In the genomic region with DNA sequence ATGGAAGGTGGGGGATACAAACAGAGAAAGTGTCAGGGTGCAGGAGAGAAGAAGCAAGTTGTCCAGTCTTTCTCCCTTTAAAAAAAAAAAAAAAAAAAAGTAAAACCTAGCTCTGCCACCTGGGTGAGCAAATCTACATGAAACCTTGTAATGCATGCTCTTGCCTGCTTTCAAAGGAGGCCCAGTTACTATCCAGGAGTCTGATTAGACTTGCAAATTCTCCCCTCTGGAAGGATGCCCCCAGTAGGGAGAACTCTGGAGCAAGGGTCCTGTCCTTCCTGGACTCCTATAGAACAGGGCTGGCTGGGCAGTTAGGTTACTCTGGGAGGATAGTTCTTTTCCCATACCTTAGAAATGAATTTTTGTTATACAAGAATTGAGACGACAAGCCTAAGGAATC, we compare ENCODE assay signal across 14 cellular contexts. TPM values are rescaled to one million over a fixed set of nuclear protein-coding genes. Genes with fewer than 3 reads are reported as not detected.
DNase-seq lines count a peak whose midpoint lies in the region; ATAC-seq and TF ChIP-seq lines count a peak whose summit lies in the region.
"Had no signal": no experiment of that assay in that cellular context is flagged by ENCODE, and none has a peak within 500 bp of the region (broad histone marks: within the 10 kb centered on the region; RNA-seq: fewer than 3 reads in every experiment).

No MANE protein-coding gene starts in this region.

- no peaks in the 10 kb centered on the region for H3K9me2 ChIP-seq in OCI-LY7 (ENCODE audit: insufficient read depth, low read length)

- intact Hi-C loops in OCI-LY7 (cut with micrococcal nuclease; ENCODE audit: unreplicated experiment) (loop anchor here (2.0 to 10.0 kb wide), 2 partner anchors 31 to 179 kb away; a partner anchor contains a TSS), dorsolateral prefrontal cortex (cut with DNase I) (loop anchor here (2.0 to 5.0 kb wide), 3 partner anchors 31 to 149 kb away; a partner anchor contains a TSS), psoas muscle (cut with DNase I) (loop anchor here in 1 of 2 donors (2.0 to 10.0 kb wide), 2 partner anchors 97 to 281 kb away; a partner anchor contains a TSS)

- peaks cover 17% of the 10 kb centered on the region for H3K36me3 ChIP-seq in OCI-LY7 (ENCODE audit: insufficient read depth, low read length)
- no peaks in the 10 kb centered on the region for H3K36me3 ChIP-seq in psoas muscle (ENCODE audit: insufficient read depth in 1 of 2, low read depth in 1 of 2)
- H3K36me3 ChIP-seq: cardiac muscle cell, thoracic aorta had no signal

- H3K9me3 ChIP-seq in OCI-LY7 (ENCODE audit: low read length) (no peaks in the 10 kb centered on the region), psoas muscle (no peaks in the 10 kb centered on the region)
- H3K9me3 ChIP-seq: thoracic aorta had no signal

- peak overlapping the region; percentile 63 for H3K27ac Mint-ChIP-seq in T-helper 2 cell treated with Interferon-gamma antibody and Interleukin-4, amounts not matched to agents 5 μg/mL and 100 μg/mL, for 36 hours

- no peaks in the 10 kb centered on the region for H3K9me3 Mint-ChIP-seq in T-helper 2 cell treated with Interferon-gamma antibody and Interleukin-4, amounts not matched to agents 5 μg/mL and 100 μg/mL, for 36 hours

- 63 to 74% (median 65%) methylated on average over 1 of the region's 1 CpG for WGBS in psoas muscle, 3 donors

- no peak overlapping the region for H3K27ac ChIP-seq in OCI-LY7 (ENCODE audit: low read depth, low read length, poor library complexity, severe bottlenecking)
- peak overlapping the region in 32 of 59 donors; percentile 34 to 94 (median 87) for H3K27ac ChIP-seq in dorsolateral prefrontal cortex
- H3K27ac ChIP-seq in psoas muscle: peak overlapping the region; percentile 89
- H3K27ac ChIP-seq: cardiac muscle cell had no signal

- CTCF ChIA-PET in OCI-LY7 (lab: Charles Lee; ENCODE audit: unreplicated experiment): no interaction called here

- peaks cover 29% of the 10 kb centered on the region for H3K4me1 Mint-ChIP-seq in T-helper 2 cell treated with Interferon-gamma antibody and Interleukin-4, amounts not matched to agents 5 μg/mL and 100 μg/mL, for 36 hours (ENCODE audit: low read depth)

- H3K36me3 Mint-ChIP-seq in T-helper 2 cell treated with Interferon-gamma antibody and Interleukin-4, amounts not matched to agents 5 μg/mL and 100 μg/mL, for 36 hours (ENCODE audit: low read depth): peaks cover 27% of the 10 kb centered on the region

- POLR2A ChIA-PET in OCI-LY7 (lab: Charles Lee): interaction anchor here (0.5 to 0.6 kb wide), 3 partner anchors 59 to 154 kb away, joined by 3 to 5 read pairs (median 4); no protein-coding TSS in a partner anchor

- TF ChIP-seq CTCF in OCI-LY7 (conservative IDR thresholded peaks at IDR 0.05; ENCODE audit: low read length) (no peak), dorsolateral prefrontal cortex (IDR thresholded peaks at IDR 0.05 in 54 of 56, conservative IDR thresholded peaks at IDR 0.05 in 2 of 56; ENCODE audit: low read depth in 1 of 56, partially characterized antibody in 56 of 56) (no peak), psoas muscle (IDR thresholded peaks at IDR 0.05) (no peak)

- peaks cover 23% of the 10 kb centered on the region for H3K4me1 ChIP-seq in OCI-LY7 (ENCODE audit: insufficient read depth, low read length, poor library complexity, severe bottlenecking)
- H3K4me1 ChIP-seq in psoas muscle: peaks cover 21% of the 10 kb centered on the region

- H3K4me3 Mint-ChIP-seq in T-helper 2 cell treated with Interferon-gamma antibody and Interleukin-4, amounts not matched to agents 5 μg/mL and 100 μg/mL, for 36 hours: no peak overlapping the region

- H3K4me3 ChIP-seq in OCI-LY7 (ENCODE audit: low read depth, low read length, poor library complexity, severe bottlenecking): no peak overlapping the region
- no peak overlapping the region for H3K4me3 ChIP-seq in dorsolateral prefrontal cortex
- H3K4me3 ChIP-seq in psoas muscle: no peak overlapping the region

- no TSS peak for BruUV-seq in OCI-LY7 (replicated peaks; lab: Mats Ljungman, UMichigan)

- H4K20me1 ChIP-seq in OCI-LY7 (ENCODE audit: insufficient read depth, low read length): no peaks in the 10 kb centered on the region

- H3K27me3 Mint-ChIP-seq in T-helper 2 cell treated with Interferon-gamma antibody and Interleukin-4, amounts not matched to agents 5 μg/mL and 100 μg/mL, for 36 hours (ENCODE audit: low read depth): no peaks in the 10 kb centered on the region

- H3K27me3 ChIP-seq in dorsolateral prefrontal cortex: no peaks in the 10 kb centered on the region
- H3K27me3 ChIP-seq in psoas muscle (ENCODE audit: insufficient read depth in 3 of 3, low read length in 2 of 3): no peaks in the 10 kb centered on the region
- H3K27me3 ChIP-seq: cardiac muscle cell had no signal

- ATAC-seq in psoas muscle: no peak
- no peak for ATAC-seq in HG03097 (IDR thresholded peaks at IDR 0.05; ENCODE audit: low FRiP score, unreplicated experiment)
- no peak for ATAC-seq in GM19395 (IDR thresholded peaks at IDR 0.05; ENCODE audit: unreplicated experiment)
- no peak for ATAC-seq in HG02885 (IDR thresholded peaks at IDR 0.05; ENCODE audit: poor library complexity, unreplicated experiment)

- DNase-seq in T-helper 2 cell treated with Interferon-gamma antibody and Interleukin-4, amounts not matched to agents 5 μg/mL and 100 μg/mL, for 36 hours (ENCODE audit: low spot score): no peak
- DNase-seq in T-helper 2 cell: no peak
- DNase-seq in OCI-LY7 (ENCODE audit: low spot score): peak; percentile 27
- DNase-seq in dorsolateral prefrontal cortex: peak in 1 of 10 donors; percentile 2
- DNase-seq in psoas muscle: no peak
- DNase-seq: activated CD8-positive, alpha-beta memory T cell treated with anti-CD3 and anti-CD28 coated beads, Interleukin-2, amount 50 U/mL, for 48 hours; EL; islet precursor cell; T-helper 9 cell had no signal

- H2AFZ ChIP-seq in OCI-LY7 (ENCODE audit: low read length): no peak overlapping the region

- H3K4me2 ChIP-seq in OCI-LY7 (ENCODE audit: low read length): no peak overlapping the region

- no peaks in the 10 kb centered on the region for H3K79me2 ChIP-seq in OCI-LY7 (ENCODE audit: insufficient read depth, low read depth, low read length)

RNA-seq across cellular contexts. Expression of a gene that starts 30.6 kb away (rescaled TPM):
- 30.9 and 42.2 TPM in 2 replicates for total RNA-seq in OCI-LY7 (2014; rRNA removed; shearing (Covaris generic))
- total RNA-seq in OCI-LY7 (2022): 71.1 and 85.9 TPM in 2 replicates
- total RNA-seq in dorsolateral prefrontal cortex: 10 to 100 TPM; 35.0 to 69.2 (median 52.4) TPM
- 10 to 100 TPM; 24.0 to 38.7 (median 35.6) TPM for total RNA-seq in psoas muscle
- polyA plus RNA-seq in psoas muscle: 10 to 100 TPM; 18.9 to 33.2 (median 31.1) TPM
